23 cellular contexts compared by ENCODE assay signal in the genomic region with DNA sequence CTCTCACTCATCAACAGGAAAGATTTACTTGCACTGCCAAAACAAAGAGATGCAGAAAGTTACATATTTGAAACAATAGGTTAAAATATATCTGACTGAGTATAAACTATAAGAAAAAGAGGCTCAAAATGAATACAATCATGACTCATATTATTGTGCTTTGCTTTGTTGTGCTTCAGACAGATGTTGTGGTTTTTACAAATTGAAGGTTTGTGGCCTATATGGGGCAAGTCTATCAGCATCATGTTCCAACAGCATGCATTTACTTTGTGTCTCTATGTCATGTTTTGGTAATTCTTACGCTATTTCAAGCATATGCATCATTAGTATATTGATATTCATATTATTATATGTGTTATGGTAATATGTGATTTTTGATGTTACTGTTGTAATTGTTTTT.
"Had no signal": no experiment of that assay in that cellular context is flagged by ENCODE, and none has a peak within 500 bp of the region (broad histone marks: within the 10 kb centered on the region; RNA-seq: fewer than 3 reads in every experiment).

No MANE protein-coding gene starts in this region.

- H3K4me1 ChIP-seq: esophagus muscularis mucosa, gastrocnemius medialis, heart right ventricle, psoas muscle, testis, tibial nerve, upper lobe of right lung, vagina had no signal

- ATAC-seq: effector memory CD8-positive, alpha-beta T cell; gastrocnemius medialis; heart right ventricle; left lobe of liver; mucosa of descending colon; naive thymus-derived CD8-positive, alpha-beta T cell; psoas muscle; sciatic nerve; stimulated activated naive B cell treated with anti-CD40 and anti-IgM and Interleukin-4, amounts not matched to agents 10 μg/mL and 1 μg/mL and 100 μg/mL, for 72 hours; stimulated activated naive CD8-positive, alpha-beta T cell treated with anti-CD3 and anti-CD28 coated beads, Interleukin-15, amount 100 ng/mL, for 72 hours; upper lobe of right lung had no signal

- H3K36me3 ChIP-seq: esophagus muscularis mucosa, gastrocnemius medialis, heart right ventricle, neutrophil, tibial nerve, upper lobe of right lung, vagina had no signal

- H3K27ac ChIP-seq: epithelial cell of prostate, esophagus muscularis mucosa, gastrocnemius medialis, heart right ventricle, neutrophil, psoas muscle, skin epidermis, testis, tibial nerve, upper lobe of right lung, vagina had no signal

- H3K27me3 ChIP-seq: esophagus muscularis mucosa, gastrocnemius medialis, heart right ventricle, neutrophil, testis, tibial nerve, upper lobe of right lung, vagina had no signal

- H3K9me3 ChIP-seq: esophagus muscularis mucosa, gastrocnemius medialis, heart right ventricle, mucosa of descending colon, neutrophil, psoas muscle, testis, tibial nerve, upper lobe of right lung, vagina had no signal

- H3K4me3 ChIP-seq: esophagus muscularis mucosa, gastrocnemius medialis, heart right ventricle, mucosa of descending colon, psoas muscle, skin epidermis, testis, tibial nerve, upper lobe of right lung, vagina had no signal

- DNase-seq: effector memory CD8-positive, alpha-beta T cell; gastrocnemius medialis; heart right ventricle; hypothalamus; islet precursor cell; mucosa of descending colon; naive thymus-derived CD8-positive, alpha-beta T cell; psoas muscle; retina; stimulated activated CD4-positive, alpha-beta T cell treated with anti-CD3 and anti-CD28 coated beads, Interleukin-2, amount 100 ng/mL, for 24 hours; stimulated activated CD4-positive, alpha-beta T cell treated with anti-CD3 and anti-CD28 coated beads, Interleukin-4, amount 100 ng/mL, for 4 hours; stimulated activated naive B cell treated with anti-CD40 and anti-IgM and Interleukin-4, amounts not matched to agents 10 μg/mL and 1 μg/mL and 100 μg/mL, for 72 hours; stimulated activated naive CD8-positive, alpha-beta T cell treated with anti-CD3 and anti-CD28 coated beads, Interleukin-15, amount 100 ng/mL, for 72 hours; testis; upper lobe of right lung had no signal
